Comparison of ENCODE assay signal across 22 cellular contexts in the genomic region with DNA sequence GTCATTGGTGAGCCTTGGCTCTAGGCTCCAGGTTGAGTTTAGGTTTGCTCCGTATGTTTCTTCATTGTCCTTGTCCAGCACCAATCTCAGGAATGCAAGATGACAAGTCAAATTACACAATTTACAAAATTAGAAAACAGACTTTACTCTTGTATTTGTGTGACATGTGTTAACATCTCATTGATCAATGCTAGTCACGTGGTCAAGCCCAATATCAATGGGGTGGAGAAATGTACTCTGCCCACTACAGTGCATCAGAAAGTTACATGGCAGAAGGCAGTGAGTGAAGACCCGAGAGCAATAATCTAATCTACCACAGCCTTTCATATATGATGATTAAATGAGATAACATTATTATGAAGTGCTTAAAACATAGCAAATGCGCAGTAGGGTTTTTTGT.
"Had no signal": no experiment of that assay in that cellular context is flagged by ENCODE, and none has a peak within 500 bp of the region (broad histone marks: within the 10 kb centered on the region; RNA-seq: fewer than 3 reads in every experiment).

No MANE protein-coding gene starts in this region.

- H3K36me3 Mint-ChIP-seq: T-cell had no signal

- H3K9ac ChIP-seq: SK-N-SH had no signal

- H3K4me3 Mint-ChIP-seq: T-cell had no signal

- H3K4me3 ChIP-seq: MG63 had no signal

- H3K27me3 ChIP-seq: MG63 had no signal

- H3K9me3 Mint-ChIP-seq: T-cell had no signal

- H3K27ac Mint-ChIP-seq: T-cell had no signal

- H3K9me3 ChIP-seq: MG63, SK-N-SH had no signal

- H3K36me3 ChIP-seq: MG63 had no signal

- H3K4me2 ChIP-seq: SK-N-SH had no signal

- H3K27ac ChIP-seq: RWPE1 had no signal

- H3K4me1 Mint-ChIP-seq: T-cell had no signal

- ATAC-seq: Panc1, PC-3, T-cell had no signal

- DNase-seq: Karpas-422; KG1; MG63; NCI-H1092; NCI-H1417 treated with DMSO at 0.1 percent for 48 hours; NCI-H146; NCI-H1694 treated with DMSO at 0.1 percent for 48 hours; NCI-H1930; NCI-H2081; NCI-H2107; NCI-H2227 treated with DMSO at 0.1 percent for 48 hours; NCI-H524; NCI-H526 treated with DMSO at 0.1 percent for 48 hours; NCI-H774; NK-92 treated with Interleukin-12 subunit alpha and Interleukin-12 subunit beta, amount 100 ng/mL, for 24 hours; PC-3; SHP77; SK-N-SH; SW 1271; T-cell had no signal
